ENCODE assay signal across 11 cellular contexts in genomic region chr7:27107901-27108381, GRCh38. TPM values are rescaled to one million over a fixed set of nuclear protein-coding genes. Genes with fewer than 3 reads are reported as not detected.
DNase-seq lines count a peak whose midpoint lies in the region; ATAC-seq and TF ChIP-seq lines count a peak whose summit lies in the region.
"Had no signal": no experiment of that assay in that cellular context is flagged by ENCODE, and none has a peak within 500 bp of the region (broad histone marks: within the 10 kb centered on the region; RNA-seq: fewer than 3 reads in every experiment).

No MANE protein-coding gene starts in this region.

- TF ChIP-seq EP300 in tibial nerve (IDR thresholded peaks at IDR 0.05) = no peak

- peaks cover 4% of the 10 kb centered on the region for H3K4me1 Mint-ChIP-seq in activated T-cell treated with anti-CD3 and anti-CD28 coated beads, Interleukin-2, amount 50 U/mL, for 72 hours (ENCODE audit: low read depth)

- TF ChIP-seq POLR2A in tibial nerve (IDR thresholded peaks at IDR 0.05) = no peak
- no peak for TF ChIP-seq POLR2A in erythroblast (IDR thresholded peaks at IDR 0.05; ENCODE audit: low read length)

- 62 to 65% methylated on average over 25 to 29 of the region's 30 CpGs for WGBS in tibial nerve, 2 donors

- H3K27ac Mint-ChIP-seq in activated T-cell treated with anti-CD3 and anti-CD28 coated beads, Interleukin-2, amount 50 U/mL, for 72 hours = no peak overlapping the region
- H3K27ac Mint-ChIP-seq: activated CD8-positive, alpha-beta T cell treated with anti-CD3 and anti-CD28 coated beads, Interleukin-2, amount 10 ng/mL, durations not matched to agents 7 days and 5 days; activated naive CD4-positive, alpha-beta T cell treated with anti-CD3 and anti-CD28 coated beads, Interleukin-2, amount 10 ng/mL, durations not matched to agents 7 days and 5 days had no signal

- TF ChIP-seq CTCF in fibroblast of mammary gland (conservative IDR thresholded peaks at IDR 0.05; ENCODE audit: control insufficient read depth, insufficient read depth, low read depth, low read length) (no peak), tibial nerve (IDR thresholded peaks at IDR 0.05) (no peak)

- no peak for ATAC-seq in activated T-cell treated with anti-CD3 and anti-CD28 coated beads, Interleukin-2, amount 50 U/mL, for 72 hours (replicated peaks in 1 of 2)
- ATAC-seq: activated CD8-positive, alpha-beta T cell treated with anti-CD3 and anti-CD28 coated beads, Interleukin-2, amount 10 ng/mL, durations not matched to agents 7 days and 5 days; HCT116 had no signal

- H3K9me3 ChIP-seq in muscle layer of colon (ENCODE audit: low read length) (no peaks in the 10 kb centered on the region), tibial nerve (no peaks in the 10 kb centered on the region)

- peaks cover 67% of the 10 kb centered on the region for H3K4me1 ChIP-seq in muscle layer of colon (ENCODE audit: insufficient read depth, low read length)
- peaks cover 0 to 58% (median 4%) of the 10 kb centered on the region in 4 donors for H3K4me1 ChIP-seq in tibial nerve

- H3K27me3 ChIP-seq in muscle layer of colon (ENCODE audit: control insufficient read depth in 1 of 2, insufficient read depth in 2 of 2, low read length in 2 of 2) (no peaks in the 10 kb centered on the region), tibial nerve (peaks cover 0 to 61% of the 10 kb centered on the region in 2 donors)

- H3K9ac ChIP-seq in muscle layer of colon (ENCODE audit: low read length) = no peak overlapping the region

- H3K36me3 ChIP-seq in muscle layer of colon (ENCODE audit: insufficient read depth, low read length) = no peaks in the 10 kb centered on the region
- peaks cover 0 to 9% (median 0%) of the 10 kb centered on the region in 3 donors for H3K36me3 ChIP-seq in tibial nerve

- H3K27me3 Mint-ChIP-seq in activated T-cell treated with anti-CD3 and anti-CD28 coated beads, Interleukin-2, amount 50 U/mL, for 72 hours (ENCODE audit: low read depth) = peaks cover 29% of the 10 kb centered on the region

- DNase-seq in astrocyte of the hippocampus (ENCODE audit: low read depth, low spot score) (peak; percentile 14), fibroblast of mammary gland (ENCODE audit: low read depth) (no peak), tibial nerve (ENCODE audit: low spot score in 2 of 2) (no peak), erythroblast (lab: John Stamatoyannopoulos, UW) (no peak), NCI-H2107 treated with DMSO at 0.1 percent for 48 hours (lab: John Stamatoyannopoulos, UW; ENCODE audit: unreplicated experiment) (no peak)
- no peak for DNase-seq in activated T-cell treated with anti-CD3 and anti-CD28 coated beads, Interleukin-2, amount 50 U/mL, for 72 hours
- DNase-seq in stimulated activated naive CD4-positive, alpha-beta T cell treated with Interleukin-2 at 50 U/mL for 16 hours (lab: John Stamatoyannopoulos, UW) = no peak
- DNase-seq: activated CD8-positive, alpha-beta T cell treated with anti-CD3 and anti-CD28 coated beads, Interleukin-2, amount 10 ng/mL, durations not matched to agents 7 days and 5 days; activated naive CD4-positive, alpha-beta T cell treated with anti-CD3 and anti-CD28 coated beads, Interleukin-2, amount 10 ng/mL, durations not matched to agents 7 days and 5 days had no signal

- H3K27ac ChIP-seq in muscle layer of colon (ENCODE audit: low read depth, low read length) = peak overlapping the region; percentile 76
- peak overlapping the region in 3 of 4 donors; percentile 68 to 77 (median 74) for H3K27ac ChIP-seq in tibial nerve

- peak overlapping the region; percentile 1 for H3K4me3 ChIP-seq in fibroblast of mammary gland (ENCODE audit: control insufficient read depth, low read depth, low read length)
- H3K4me3 ChIP-seq in muscle layer of colon (ENCODE audit: low read depth in 1 of 2, low read length in 2 of 2) = peak overlapping the region in 1 of 2 donors; percentile 44
- peak overlapping the region in 1 of 4 donors; percentile 34 for H3K4me3 ChIP-seq in tibial nerve

- no peaks in the 10 kb centered on the region for H3K9me3 Mint-ChIP-seq in activated T-cell treated with anti-CD3 and anti-CD28 coated beads, Interleukin-2, amount 50 U/mL, for 72 hours
- H3K9me3 Mint-ChIP-seq: activated naive CD4-positive, alpha-beta T cell treated with anti-CD3 and anti-CD28 coated beads, Interleukin-2, amount 10 ng/mL, durations not matched to agents 7 days and 5 days had no signal

- no peaks in the 10 kb centered on the region for H3K36me3 Mint-ChIP-seq in activated T-cell treated with anti-CD3 and anti-CD28 coated beads, Interleukin-2, amount 50 U/mL, for 72 hours (ENCODE audit: insufficient read depth in 2 of 2)
- H3K36me3 Mint-ChIP-seq: activated naive CD4-positive, alpha-beta T cell treated with anti-CD3 and anti-CD28 coated beads, Interleukin-2, amount 10 ng/mL, durations not matched to agents 7 days and 5 days had no signal

- H3K4me3 Mint-ChIP-seq in activated T-cell treated with anti-CD3 and anti-CD28 coated beads, Interleukin-2, amount 50 U/mL, for 72 hours = no peak overlapping the region
- H3K4me3 Mint-ChIP-seq: activated CD8-positive, alpha-beta T cell treated with anti-CD3 and anti-CD28 coated beads, Interleukin-2, amount 10 ng/mL, durations not matched to agents 7 days and 5 days; activated naive CD4-positive, alpha-beta T cell treated with anti-CD3 and anti-CD28 coated beads, Interleukin-2, amount 10 ng/mL, durations not matched to agents 7 days and 5 days had no signal

RNA-seq across cellular contexts. Expression of gene HOXA2, which starts 5.5 kb away (rescaled TPM):
- total RNA-seq in tibial nerve = 1 to 10 TPM; 2.5 to 5.9 (median 5.2) TPM
- not detected for total RNA-seq in activated T-cell treated with anti-CD3 and anti-CD28 coated beads, Interleukin-2, amount 50 U/mL, for 72 hours
- total RNA-seq: activated CD8-positive, alpha-beta T cell treated with anti-CD3 and anti-CD28 coated beads, Interleukin-2, amount 10 ng/mL, durations not matched to agents 7 days and 5 days had no signal

RNA-seq across cellular contexts. Expression of gene HOXA1, which starts 12.1 kb away (rescaled TPM):
- total RNA-seq in tibial nerve = 1 to 10 TPM in 2 of 4 donors, under 1 TPM in 2; 0.44 to 2.1 (median 1.2) TPM
- total RNA-seq in activated T-cell treated with anti-CD3 and anti-CD28 coated beads, Interleukin-2, amount 50 U/mL, for 72 hours = under 1 TPM; 0.58 to 0.69 TPM

RNA-seq across cellular contexts. Expression of gene HOXA4, which starts 22.6 kb away (rescaled TPM):
- 1 to 10 TPM; 4.4 to 6.3 (median 4.7) TPM for total RNA-seq in tibial nerve
- under 1 TPM in 1 of 2 donors, not detected in 1; 0.79 TPM for total RNA-seq in activated T-cell treated with anti-CD3 and anti-CD28 coated beads, Interleukin-2, amount 50 U/mL, for 72 hours
- total RNA-seq: activated CD8-positive, alpha-beta T cell treated with anti-CD3 and anti-CD28 coated beads, Interleukin-2, amount 10 ng/mL, durations not matched to agents 7 days and 5 days had no signal

RNA-seq across cellular contexts. Expression of gene HOXA5, which starts 35.5 kb away (rescaled TPM):
- total RNA-seq in tibial nerve = 10 to 100 TPM; 12.0 to 25.9 (median 16.6) TPM
- total RNA-seq in activated T-cell treated with anti-CD3 and anti-CD28 coated beads, Interleukin-2, amount 50 U/mL, for 72 hours = under 1 TPM in 1 of 2 donors, not detected in 1; 0.14 TPM
- total RNA-seq: activated CD8-positive, alpha-beta T cell treated with anti-CD3 and anti-CD28 coated beads, Interleukin-2, amount 10 ng/mL, durations not matched to agents 7 days and 5 days had no signal

RNA-seq across cellular contexts. Expression of gene HOXA6, which starts 39.6 kb away (rescaled TPM):
- 10 to 100 TPM; 11.1 to 30.9 (median 18.7) TPM for total RNA-seq in tibial nerve
- total RNA-seq in activated T-cell treated with anti-CD3 and anti-CD28 coated beads, Interleukin-2, amount 50 U/mL, for 72 hours = under 1 TPM in 1 of 2 donors, not detected in 1; 0.31 TPM
- total RNA-seq: activated CD8-positive, alpha-beta T cell treated with anti-CD3 and anti-CD28 coated beads, Interleukin-2, amount 10 ng/mL, durations not matched to agents 7 days and 5 days had no signal
